Comparison of ENCODE assay signal across 8 cellular contexts in genomic region chr10:79266543-79267312, GRCh38.
A peak's percentile ranks its signal among the peaks of the same experiment; 100 is the strongest.
DNase-seq lines count a peak whose midpoint lies in the region; FAIRE-seq and TF ChIP-seq lines count a peak whose summit lies in the region.

No MANE protein-coding gene starts in this region.

- TF ChIP-seq CTCF in GM13976 (IDR thresholded peaks at IDR 0.05; ENCODE audit: borderline replicate concordance, control extremely low read depth, extremely low read depth, insufficient read depth, missing control alignments), result no peak
- TF ChIP-seq CTCF in brain microvascular endothelial cell (IDR thresholded peaks at IDR 0.05; ENCODE audit: low read depth, low read length, missing control alignments), result peak; percentile 1

- in situ Hi-C loops in GM13976 (cut with MboI; ENCODE audit: low sequenced_read_pairs, unreplicated experiment) (no loop called here), brain microvascular endothelial cell (cut with HindIII; ENCODE audit: low pct_ligation_motif_present, low sequenced_read_pairs) (no loop called here)

- DNase-seq in GM13976 (ENCODE audit: low spot score) (peak; percentile 82), H54 (ENCODE audit: insufficient read length, low spot score) (peak; percentile 98), MG63 (peak; percentile 96), brain microvascular endothelial cell (peak; percentile 94), stromal cell of bone marrow (ENCODE audit: low read depth) (peak; percentile 93), DMS 273 (lab: John Stamatoyannopoulos, UW; ENCODE audit: unreplicated experiment) (no peak)
- DNase-seq in activated naive CD4-positive, alpha-beta T cell (lab: John Stamatoyannopoulos, UW), result no peak

- no peak overlapping the region for H3K4me3 ChIP-seq in MG63
- H3K4me3 ChIP-seq in brain microvascular endothelial cell (ENCODE audit: low read depth, low read length), result no peak overlapping the region

- H3K27me3 ChIP-seq in MG63, result no peaks in the 10 kb centered on the region
- H3K27me3 ChIP-seq in brain microvascular endothelial cell (replicated peaks), result no peaks in the 10 kb centered on the region
- no peaks in the 10 kb centered on the region for H3K27me3 ChIP-seq in layer of hippocampus (ENCODE audit: control insufficient read depth, insufficient read depth, low read length)

- FAIRE-seq in H54 (lab: Jason Lieb, UNC), result peak; percentile 67

- peaks cover 74% of the 10 kb centered on the region for H3K36me3 ChIP-seq in MG63
- H3K36me3 ChIP-seq in brain microvascular endothelial cell (replicated peaks), result no peaks in the 10 kb centered on the region

- no peaks in the 10 kb centered on the region for H3K9me3 ChIP-seq in MG63

- peak; percentile 35; the same call in 1 of the 2 replicates for TF ChIP-seq POLR2A in H54 (IDR thresholded peaks at IDR 0.05; ENCODE audit: low read depth, low read length)

- peak overlapping the region; percentile 90 for H3K27ac ChIP-seq in brain microvascular endothelial cell
- peak overlapping the region; percentile 83 for H3K27ac ChIP-seq in layer of hippocampus (ENCODE audit: low read depth, low read length)

Comparison
In these comparisons a context has a peak if more than half of its experiments do, and no peak if none do; other contexts are left out.
1. DNase-seq: peak in GM13976 (single experiment), H54 (single experiment), MG63 (single experiment), brain microvascular endothelial cell (single experiment) and stromal cell of bone marrow (single experiment); none in activated naive CD4-positive, alpha-beta T cell (0 of 4) and DMS 273 (single experiment).